In genomic region chr16:69693916-69694315, GRCh38 we compare ENCODE assay signal across 15 cellular contexts. TPM values are rescaled to one million over a fixed set of nuclear protein-coding genes. Genes with fewer than 3 reads are reported as not detected.
DNase-seq lines count a peak whose midpoint lies in the region; ATAC-seq and TF ChIP-seq lines count a peak whose summit lies in the region.
"Had no signal": no experiment of that assay in that cellular context is flagged by ENCODE, and none has a peak within 500 bp of the region (broad histone marks: within the 10 kb centered on the region; RNA-seq: fewer than 3 reads in every experiment).

No MANE protein-coding gene starts in this region.

- H3K27ac Mint-ChIP-seq in activated naive CD8-positive, alpha-beta T cell, result peak overlapping the region; percentile 8
- no peak overlapping the region for H3K27ac Mint-ChIP-seq in activated naive CD8-positive, alpha-beta T cell treated with anti-CD3 and anti-CD28 coated beads for 36 hours
- peak overlapping the region; percentile 41 to 57 for H3K27ac Mint-ChIP-seq in effector memory CD8-positive, alpha-beta T cell

- peaks cover 42% of the 10 kb centered on the region for H3K36me3 ChIP-seq in smooth muscle cell (ENCODE audit: low read depth)
- peaks cover 51% of the 10 kb centered on the region for H3K36me3 ChIP-seq in effector memory CD4-positive, alpha-beta T cell (ENCODE audit: control insufficient read depth, insufficient read depth, low read length)

- peaks cover 36% of the 10 kb centered on the region for H3F3A ChIP-seq in smooth muscle cell (ENCODE audit: low read depth)

- no peaks in the 10 kb centered on the region for H3K27me3 Mint-ChIP-seq in activated naive CD8-positive, alpha-beta T cell
- H3K27me3 Mint-ChIP-seq in activated naive CD8-positive, alpha-beta T cell treated with anti-CD3 and anti-CD28 coated beads for 36 hours, result no peaks in the 10 kb centered on the region
- no peaks in the 10 kb centered on the region for H3K27me3 Mint-ChIP-seq in effector memory CD8-positive, alpha-beta T cell
- H3K27me3 Mint-ChIP-seq: CD4-positive, CD25-positive, alpha-beta regulatory T cell had no signal

- H3K27ac ChIP-seq in angular gyrus (ENCODE audit: low read depth, low read length) (peak overlapping the region; percentile 62), smooth muscle cell (ENCODE audit: low read depth) (peak overlapping the region; percentile 61)
- no peak overlapping the region for H3K27ac ChIP-seq in effector memory CD4-positive, alpha-beta T cell (ENCODE audit: insufficient read depth, low read length, poor library complexity, severe bottlenecking)
- H3K27ac ChIP-seq: BLaER1 treated with 17β-estradiol and CSF1 and Interleukin-3, amounts not matched to agents 10 nM and 100 nM had no signal

- peaks cover 9% of the 10 kb centered on the region for H3K4me1 Mint-ChIP-seq in activated naive CD8-positive, alpha-beta T cell (ENCODE audit: low read depth)
- peaks cover 15% of the 10 kb centered on the region for H3K4me1 Mint-ChIP-seq in activated naive CD8-positive, alpha-beta T cell treated with anti-CD3 and anti-CD28 coated beads for 36 hours
- no peaks in the 10 kb centered on the region for H3K4me1 Mint-ChIP-seq in effector memory CD8-positive, alpha-beta T cell (ENCODE audit: low read depth in 2 of 2)

- peaks cover 35% of the 10 kb centered on the region for H3K79me2 ChIP-seq in smooth muscle cell (ENCODE audit: low read depth)

- no peak for TF ChIP-seq CTCF in smooth muscle cell (IDR thresholded peaks at IDR 0.05; ENCODE audit: borderline replicate concordance, insufficient read depth, poor library complexity, severe bottlenecking)

- H3K4me1 ChIP-seq in smooth muscle cell (ENCODE audit: low read depth), result no peaks in the 10 kb centered on the region
- H3K4me1 ChIP-seq in effector memory CD4-positive, alpha-beta T cell (ENCODE audit: control insufficient read depth, insufficient read depth, low read length, poor library complexity, severe bottlenecking), result no peaks in the 10 kb centered on the region
- H3K4me1 ChIP-seq: BLaER1 treated with 17β-estradiol and CSF1 and Interleukin-3, amounts not matched to agents 10 nM and 100 nM had no signal

- H4K20me1 ChIP-seq in smooth muscle cell (ENCODE audit: low read depth), result peaks cover 36% of the 10 kb centered on the region

- no peak overlapping the region for H2AFZ ChIP-seq in smooth muscle cell (ENCODE audit: low read depth)

- H3K27me3 ChIP-seq in smooth muscle cell (ENCODE audit: low read depth), result no peaks in the 10 kb centered on the region
- no peaks in the 10 kb centered on the region for H3K27me3 ChIP-seq in effector memory CD4-positive, alpha-beta T cell (replicated peaks; ENCODE audit: control insufficient read depth, insufficient read depth, low read length, poor library complexity, severe bottlenecking)
- H3K27me3 ChIP-seq: BLaER1 treated with 17β-estradiol and CSF1 and Interleukin-3, amounts not matched to agents 10 nM and 100 nM had no signal

- H3K9me3 Mint-ChIP-seq in activated naive CD8-positive, alpha-beta T cell (ENCODE audit: low read depth), result no peaks in the 10 kb centered on the region
- no peaks in the 10 kb centered on the region for H3K9me3 Mint-ChIP-seq in activated naive CD8-positive, alpha-beta T cell treated with anti-CD3 and anti-CD28 coated beads for 36 hours
- no peaks in the 10 kb centered on the region for H3K9me3 Mint-ChIP-seq in effector memory CD8-positive, alpha-beta T cell
- H3K9me3 Mint-ChIP-seq: CD4-positive, CD25-positive, alpha-beta regulatory T cell; H9 had no signal

- DNase-seq in activated naive CD8-positive, alpha-beta T cell treated with anti-CD3 and anti-CD28 coated beads for 36 hours, result no peak
- DNase-seq in effector memory CD8-positive, alpha-beta T cell, result no peak
- DNase-seq in smooth muscle cell (lab: John Stamatoyannopoulos, UW; ENCODE audit: unreplicated experiment), result no peak
- DNase-seq in effector memory CD4-positive, alpha-beta T cell, result no peak
- DNase-seq in sciatic nerve (ENCODE audit: low spot score), result no peak
- DNase-seq: 8988T; CD4-positive, CD25-positive, alpha-beta regulatory T cell; DMS53; GF-D8; GOT3; H9 had no signal

- H3K9me3 ChIP-seq in smooth muscle cell (replicated peaks; ENCODE audit: low read depth), result no peaks in the 10 kb centered on the region
- H3K9me3 ChIP-seq in effector memory CD4-positive, alpha-beta T cell (ENCODE audit: control insufficient read depth, low read length), result no peaks in the 10 kb centered on the region
- H3K9me3 ChIP-seq: BLaER1 treated with 17β-estradiol and CSF1 and Interleukin-3, amounts not matched to agents 10 nM and 100 nM had no signal

- 96% methylated on average over 2 of the region's 2 CpGs for WGBS in smooth muscle cell (ENCODE audit: low lambda C conversion rate)

- intact Hi-C loops in sciatic nerve (cut with DNase I), result no loop called here

- no peak overlapping the region for H3K9ac ChIP-seq in smooth muscle cell (ENCODE audit: low read depth)
- H3K9ac ChIP-seq: BLaER1 treated with 17β-estradiol and CSF1 and Interleukin-3, amounts not matched to agents 10 nM and 100 nM had no signal

- H3K4me2 ChIP-seq in smooth muscle cell, result no peak overlapping the region
- H3K4me2 ChIP-seq: BLaER1 treated with 17β-estradiol and CSF1 and Interleukin-3, amounts not matched to agents 10 nM and 100 nM had no signal

- ATAC-seq in effector memory CD8-positive, alpha-beta T cell (replicated peaks), result no peak
- ATAC-seq in GM21367 (IDR thresholded peaks at IDR 0.05; ENCODE audit: unreplicated experiment) (no peak), sciatic nerve (no peak)

- H3K4me3 ChIP-seq in smooth muscle cell, result no peak overlapping the region
- no peak overlapping the region for H3K4me3 ChIP-seq in effector memory CD4-positive, alpha-beta T cell (ENCODE audit: insufficient read depth, low read depth, low read length, poor library complexity, severe bottlenecking)
- H3K4me3 ChIP-seq: BLaER1 treated with 17β-estradiol and CSF1 and Interleukin-3, amounts not matched to agents 10 nM and 100 nM had no signal

- no peak overlapping the region for H3K4me3 Mint-ChIP-seq in activated naive CD8-positive, alpha-beta T cell
- H3K4me3 Mint-ChIP-seq in activated naive CD8-positive, alpha-beta T cell treated with anti-CD3 and anti-CD28 coated beads for 36 hours, result no peak overlapping the region
- no peak overlapping the region for H3K4me3 Mint-ChIP-seq in effector memory CD8-positive, alpha-beta T cell
- H3K4me3 Mint-ChIP-seq: CD4-positive, CD25-positive, alpha-beta regulatory T cell; H9 had no signal

- H3K36me3 Mint-ChIP-seq in activated naive CD8-positive, alpha-beta T cell, result peaks cover 21% of the 10 kb centered on the region
- peaks cover 31% of the 10 kb centered on the region for H3K36me3 Mint-ChIP-seq in activated naive CD8-positive, alpha-beta T cell treated with anti-CD3 and anti-CD28 coated beads for 36 hours
- peaks cover 67% of the 10 kb centered on the region for H3K36me3 Mint-ChIP-seq in effector memory CD8-positive, alpha-beta T cell (ENCODE audit: insufficient read depth)

RNA-seq across cellular contexts. Expression of gene NQO1, which starts 32.4 kb away (rescaled TPM):
- 10 to 100 TPM in 1 of 2 experiments, 1 to 10 TPM in 1; 9.9 to 11.3 TPM for total RNA-seq in activated naive CD8-positive, alpha-beta T cell treated with anti-CD3 and anti-CD28 coated beads for 36 hours
- total RNA-seq in smooth muscle cell (109 and 121 TPM in 2 replicates), sciatic nerve (58.9 TPM)
- 129 and 175 TPM in 2 replicates for polyA plus RNA-seq in smooth muscle cell
